ENCODE assay signal across 2 cellular contexts in the genomic region with DNA sequence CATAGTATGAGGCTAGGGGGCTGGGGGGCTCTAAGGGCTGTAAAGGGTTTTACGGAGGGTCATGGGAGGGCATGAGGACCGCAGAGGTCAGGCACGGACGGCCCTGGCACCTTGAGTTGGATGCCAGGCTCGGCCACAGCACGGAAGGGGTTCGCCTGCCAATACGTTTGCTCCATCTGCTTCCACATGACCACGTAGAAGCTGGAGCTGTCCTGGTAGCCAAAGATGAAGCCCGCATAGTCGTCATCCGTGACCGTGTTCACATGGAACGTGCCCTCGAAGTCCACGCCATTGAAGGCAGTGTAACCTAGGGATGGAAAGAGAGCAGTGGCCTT.
A peak's percentile ranks its signal among the peaks of the same experiment; 100 is the strongest.
TF ChIP-seq lines count a peak whose summit lies in the region.

No MANE protein-coding gene starts in this region.

TF ChIP-seq in GM23338, 12 proteins besides CTCF, POLR2A, EP300 and RAD21:
- TF ChIP-seq NANOG (IDR thresholded peaks at IDR 0.05; ENCODE audit: borderline replicate concordance) (no peak), CREB1 (CRISPR knock-in tag; IDR thresholded peaks at IDR 0.05; ENCODE audit: low read depth) (no peak), STAT1 (IDR thresholded peaks at IDR 0.05; ENCODE audit: unreplicated experiment) (no peak), ZNF114 (CRISPR knock-in tag; IDR thresholded peaks at IDR 0.05) (no peak), POLR2AphosphoS5 (IDR thresholded peaks at IDR 0.05; ENCODE audit: low read depth) (no peak), JUNB (IDR thresholded peaks at IDR 0.05; ENCODE audit: unreplicated experiment) (no peak)
- TF ChIP-seq, protein P1, sequence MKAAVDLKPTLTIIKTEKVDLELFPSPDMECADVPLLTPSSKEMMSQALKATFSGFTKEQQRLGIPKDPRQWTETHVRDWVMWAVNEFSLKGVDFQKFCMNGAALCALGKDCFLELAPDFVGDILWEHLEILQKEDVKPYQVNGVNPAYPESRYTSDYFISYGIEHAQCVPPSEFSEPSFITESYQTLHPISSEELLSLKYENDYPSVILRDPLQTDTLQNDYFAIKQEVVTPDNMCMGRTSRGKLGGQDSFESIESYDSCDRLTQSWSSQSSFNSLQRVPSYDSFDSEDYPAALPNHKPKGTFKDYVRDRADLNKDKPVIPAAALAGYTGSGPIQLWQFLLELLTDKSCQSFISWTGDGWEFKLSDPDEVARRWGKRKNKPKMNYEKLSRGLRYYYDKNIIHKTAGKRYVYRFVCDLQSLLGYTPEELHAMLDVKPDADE (IDR thresholded peaks at IDR 0.05): no peak
- TF ChIP-seq, protein P2, sequence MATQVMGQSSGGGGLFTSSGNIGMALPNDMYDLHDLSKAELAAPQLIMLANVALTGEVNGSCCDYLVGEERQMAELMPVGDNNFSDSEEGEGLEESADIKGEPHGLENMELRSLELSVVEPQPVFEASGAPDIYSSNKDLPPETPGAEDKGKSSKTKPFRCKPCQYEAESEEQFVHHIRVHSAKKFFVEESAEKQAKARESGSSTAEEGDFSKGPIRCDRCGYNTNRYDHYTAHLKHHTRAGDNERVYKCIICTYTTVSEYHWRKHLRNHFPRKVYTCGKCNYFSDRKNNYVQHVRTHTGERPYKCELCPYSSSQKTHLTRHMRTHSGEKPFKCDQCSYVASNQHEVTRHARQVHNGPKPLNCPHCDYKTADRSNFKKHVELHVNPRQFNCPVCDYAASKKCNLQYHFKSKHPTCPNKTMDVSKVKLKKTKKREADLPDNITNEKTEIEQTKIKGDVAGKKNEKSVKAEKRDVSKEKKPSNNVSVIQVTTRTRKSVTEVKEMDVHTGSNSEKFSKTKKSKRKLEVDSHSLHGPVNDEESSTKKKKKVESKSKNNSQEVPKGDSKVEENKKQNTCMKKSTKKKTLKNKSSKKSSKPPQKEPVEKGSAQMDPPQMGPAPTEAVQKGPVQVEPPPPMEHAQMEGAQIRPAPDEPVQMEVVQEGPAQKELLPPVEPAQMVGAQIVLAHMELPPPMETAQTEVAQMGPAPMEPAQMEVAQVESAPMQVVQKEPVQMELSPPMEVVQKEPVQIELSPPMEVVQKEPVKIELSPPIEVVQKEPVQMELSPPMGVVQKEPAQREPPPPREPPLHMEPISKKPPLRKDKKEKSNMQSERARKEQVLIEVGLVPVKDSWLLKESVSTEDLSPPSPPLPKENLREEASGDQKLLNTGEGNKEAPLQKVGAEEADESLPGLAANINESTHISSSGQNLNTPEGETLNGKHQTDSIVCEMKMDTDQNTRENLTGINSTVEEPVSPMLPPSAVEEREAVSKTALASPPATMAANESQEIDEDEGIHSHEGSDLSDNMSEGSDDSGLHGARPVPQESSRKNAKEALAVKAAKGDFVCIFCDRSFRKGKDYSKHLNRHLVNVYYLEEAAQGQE (IDR thresholded peaks at IDR 0.05; ENCODE audit: unreplicated experiment): no peak

TF ChIP-seq in K562, 482 proteins besides CTCF, POLR2A, EP300 and RAD21:
- TF ChIP-seq, protein P3, sequence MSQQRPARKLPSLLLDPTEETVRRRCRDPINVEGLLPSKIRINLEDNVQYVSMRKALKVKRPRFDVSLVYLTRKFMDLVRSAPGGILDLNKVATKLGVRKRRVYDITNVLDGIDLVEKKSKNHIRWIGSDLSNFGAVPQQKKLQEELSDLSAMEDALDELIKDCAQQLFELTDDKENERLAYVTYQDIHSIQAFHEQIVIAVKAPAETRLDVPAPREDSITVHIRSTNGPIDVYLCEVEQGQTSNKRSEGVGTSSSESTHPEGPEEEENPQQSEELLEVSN (IDR thresholded peaks at IDR 0.05; ENCODE audit: borderline replicate concordance in 1 of 2, extremely low read depth in 1 of 2, insufficient read depth in 1 of 2, insufficient read length in 1 of 2, low read depth in 1 of 2, low read length in 1 of 2, poor library complexity in 1 of 2, severe bottlenecking in 1 of 2): peak; percentile 14 to 26
- TF ChIP-seq ADNP (tag; IDR thresholded peaks at IDR 0.05) (no peak), ZC3H11A (IDR thresholded peaks at IDR 0.05; ENCODE audit: low read depth, low read length) (no peak), PHF8 (IDR thresholded peaks at IDR 0.05; ENCODE audit: borderline replicate concordance, low read length) (no peak), MECOM (CRISPR knock-in tag; IDR thresholded peaks at IDR 0.05) (no peak), ZFX (CRISPR knock-in tag; IDR thresholded peaks at IDR 0.05) (no peak), HMGXB4 (CRISPR knock-in tag; IDR thresholded peaks at IDR 0.05) (no peak)
